In the genomic region with DNA sequence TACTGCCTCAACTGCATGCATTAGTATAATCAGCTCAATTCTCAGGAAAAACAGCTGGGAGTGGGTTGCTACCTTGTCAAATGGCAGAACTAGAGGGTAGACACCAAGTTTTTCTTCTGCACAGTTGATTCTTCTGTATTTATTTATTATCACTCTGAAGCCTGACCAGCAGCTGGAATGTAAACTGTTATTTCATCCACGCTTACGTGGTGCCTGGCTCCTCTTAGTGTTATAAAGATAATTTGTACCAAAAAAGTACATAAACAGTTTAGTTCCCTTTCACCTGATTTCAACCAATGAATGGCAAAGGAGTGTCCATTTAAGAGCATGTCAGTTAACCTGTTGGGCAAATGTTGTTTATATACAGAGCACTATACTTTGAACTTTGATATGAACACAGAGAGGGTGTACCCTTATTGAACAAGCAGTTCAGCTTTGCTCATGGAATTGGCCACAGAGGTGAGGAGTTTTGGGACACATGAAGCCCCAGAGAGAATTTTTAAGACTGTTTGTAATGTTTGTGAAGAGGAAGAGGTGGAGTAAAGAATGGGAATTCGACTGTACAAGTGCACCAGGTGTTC, we compare ENCODE assay signal across 1 cellular context.
TF ChIP-seq lines count a peak whose summit lies in the region.

No MANE protein-coding gene starts in this region.

TF ChIP-seq in HepG2, 621 proteins besides CTCF, POLR2A, EP300 and RAD21 (continues in another document):
- TF ChIP-seq ERF (CRISPR knock-in tag; IDR thresholded peaks at IDR 0.05) (0 out of 2 replicates have a peak, but pooled peaks have one; percentile 13), ZNF121 (CRISPR knock-in tag; IDR thresholded peaks at IDR 0.05) (no peak), NFE2L1 (CRISPR knock-in tag; IDR thresholded peaks at IDR 0.05; ENCODE audit: borderline replicate concordance) (no peak), ZNF607 (CRISPR knock-in tag; IDR thresholded peaks at IDR 0.05; ENCODE audit: borderline replicate concordance) (0 out of 2 replicates have a peak, but pooled peaks have one; percentile 19), ZFP36L1 (CRISPR knock-in tag; IDR thresholded peaks at IDR 0.05) (peak; percentile 77; the same call in 1 of the 2 replicates), CEBPG (CRISPR knock-in tag; IDR thresholded peaks at IDR 0.05) (peak; percentile 43; the same call in 1 of the 2 replicates), BCL6 (CRISPR knock-in tag; IDR thresholded peaks at IDR 0.05) (0 out of 2 replicates have a peak, but pooled peaks have one; percentile 47), HNF4A (CRISPR knock-in tag; IDR thresholded peaks at IDR 0.05) (peak; percentile 79), RXRB (CRISPR knock-in tag; IDR thresholded peaks at IDR 0.05; ENCODE audit: borderline replicate concordance) (peak; percentile 89), ZNF292 (CRISPR knock-in tag; IDR thresholded peaks at IDR 0.05; ENCODE audit: borderline replicate concordance, low read depth) (peak; percentile 78; the same call in 1 of the 2 replicates), TARDBP (CRISPR knock-in tag; IDR thresholded peaks at IDR 0.05) (peak; percentile 44; the same call in 1 of the 2 replicates), ZNF546 (CRISPR knock-in tag; conservative IDR thresholded peaks at IDR 0.05) (no peak), PHF21A (CRISPR knock-in tag; IDR thresholded peaks at IDR 0.05) (no peak), TRIM24 (CRISPR knock-in tag; IDR thresholded peaks at IDR 0.05) (peak; percentile 57; the same call in 1 of the 2 replicates), SALL2 (CRISPR knock-in tag; IDR thresholded peaks at IDR 0.05) (no peak), DPF2 (CRISPR knock-in tag; IDR thresholded peaks at IDR 0.05; ENCODE audit: borderline replicate concordance, low read depth) (0 out of 2 replicates have a peak, but pooled peaks have one; percentile 22), GATAD2A (CRISPR knock-in tag; IDR thresholded peaks at IDR 0.05) (peak; percentile 19; the same call in 1 of the 2 replicates), CEBPB (IDR thresholded peaks at IDR 0.05; ENCODE audit: borderline replicate concordance, low read depth, low read length) (0 out of 2 replicates have a peak, but pooled peaks have one; percentile 3), NCOR1 (IDR thresholded peaks at IDR 0.05; ENCODE audit: borderline replicate concordance, low read length) (peak; percentile 38; the same call in 1 of the 2 replicates), ZNF354B (CRISPR knock-in tag; IDR thresholded peaks at IDR 0.05) (0 out of 2 replicates have a peak, but pooled peaks have one; percentile 36), ZMYM3 (CRISPR knock-in tag; IDR thresholded peaks at IDR 0.05) (peak; percentile 84), PPARG (CRISPR knock-in tag; conservative IDR thresholded peaks at IDR 0.05) (peak; percentile 92), LCORL (IDR thresholded peaks at IDR 0.05) (no peak), LCORL (CRISPR knock-in tag; IDR thresholded peaks at IDR 0.05) (peak; percentile 71), ZNF337 (CRISPR knock-in tag; IDR thresholded peaks at IDR 0.05; ENCODE audit: borderline replicate concordance, low read depth) (no peak), DR1 (CRISPR knock-in tag; IDR thresholded peaks at IDR 0.05) (no peak), ARID5B (CRISPR knock-in tag; IDR thresholded peaks at IDR 0.05) (peak; percentile 62), TAF15 (IDR thresholded peaks at IDR 0.05; ENCODE audit: low read depth, low read length, poor library complexity, severe bottlenecking) (no peak), ZNF816 (CRISPR knock-in tag; IDR thresholded peaks at IDR 0.05; ENCODE audit: borderline replicate concordance) (peak; percentile 66; the same call in 1 of the 2 replicates), MIXL1 (CRISPR knock-in tag; IDR thresholded peaks at IDR 0.05) (peak; percentile 70; the same call in 1 of the 2 replicates), MIER2 (CRISPR knock-in tag; IDR thresholded peaks at IDR 0.05) (0 out of 2 replicates have a peak, but pooled peaks have one; percentile 13), FOXJ3 (CRISPR knock-in tag; IDR thresholded peaks at IDR 0.05; ENCODE audit: borderline replicate concordance) (peak; percentile 38; the same call in 1 of the 2 replicates), TEAD3 (CRISPR knock-in tag; optimal IDR thresholded peaks at IDR 0.05; ENCODE audit: borderline replicate concordance) (peak; percentile 56), FOXO1 (CRISPR knock-in tag; IDR thresholded peaks at IDR 0.05) (peak; percentile 77; the same call in 1 of the 2 replicates), ZNF563 (CRISPR knock-in tag; IDR thresholded peaks at IDR 0.05) (no peak), PITX1 (CRISPR knock-in tag; IDR thresholded peaks at IDR 0.05) (peak; percentile 66), RAD51 (IDR thresholded peaks at IDR 0.05; ENCODE audit: borderline replicate concordance) (no peak), HDAC1 (CRISPR knock-in tag; IDR thresholded peaks at IDR 0.05) (peak; percentile 75), FOXP1 (IDR thresholded peaks at IDR 0.05) (no peak), FOXP1 (CRISPR knock-in tag; IDR thresholded peaks at IDR 0.05) (peak; percentile 77; the same call in 1 of the 2 replicates), FOXA3 (CRISPR knock-in tag; IDR thresholded peaks at IDR 0.05) (peak; percentile 71), NFIC (IDR thresholded peaks at IDR 0.05; ENCODE audit: low read length) (peak; percentile 60; the same call in 1 of the 2 replicates), ZNF205 (CRISPR knock-in tag; IDR thresholded peaks at IDR 0.05) (no peak), CSRNP2 (CRISPR knock-in tag; conservative IDR thresholded peaks at IDR 0.05; ENCODE audit: low read depth) (no peak), KDM6A (CRISPR knock-in tag; IDR thresholded peaks at IDR 0.05; ENCODE audit: low read depth) (no peak), YEATS4 (CRISPR knock-in tag; IDR thresholded peaks at IDR 0.05; ENCODE audit: borderline replicate concordance) (peak; percentile 36; the same call in 1 of the 2 replicates)
- TF ChIP-seq, protein P1, sequence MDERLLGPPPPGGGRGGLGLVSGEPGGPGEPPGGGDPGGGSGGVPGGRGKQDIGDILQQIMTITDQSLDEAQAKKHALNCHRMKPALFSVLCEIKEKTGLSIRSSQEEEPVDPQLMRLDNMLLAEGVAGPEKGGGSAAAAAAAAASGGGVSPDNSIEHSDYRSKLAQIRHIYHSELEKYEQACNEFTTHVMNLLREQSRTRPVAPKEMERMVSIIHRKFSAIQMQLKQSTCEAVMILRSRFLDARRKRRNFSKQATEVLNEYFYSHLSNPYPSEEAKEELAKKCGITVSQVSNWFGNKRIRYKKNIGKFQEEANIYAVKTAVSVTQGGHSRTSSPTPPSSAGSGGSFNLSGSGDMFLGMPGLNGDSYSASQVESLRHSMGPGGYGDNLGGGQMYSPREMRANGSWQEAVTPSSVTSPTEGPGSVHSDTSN (CRISPR knock-in tag; IDR thresholded peaks at IDR 0.05) = peak; percentile 53; the same call in 1 of the 2 replicates
- TF ChIP-seq, protein P2, sequence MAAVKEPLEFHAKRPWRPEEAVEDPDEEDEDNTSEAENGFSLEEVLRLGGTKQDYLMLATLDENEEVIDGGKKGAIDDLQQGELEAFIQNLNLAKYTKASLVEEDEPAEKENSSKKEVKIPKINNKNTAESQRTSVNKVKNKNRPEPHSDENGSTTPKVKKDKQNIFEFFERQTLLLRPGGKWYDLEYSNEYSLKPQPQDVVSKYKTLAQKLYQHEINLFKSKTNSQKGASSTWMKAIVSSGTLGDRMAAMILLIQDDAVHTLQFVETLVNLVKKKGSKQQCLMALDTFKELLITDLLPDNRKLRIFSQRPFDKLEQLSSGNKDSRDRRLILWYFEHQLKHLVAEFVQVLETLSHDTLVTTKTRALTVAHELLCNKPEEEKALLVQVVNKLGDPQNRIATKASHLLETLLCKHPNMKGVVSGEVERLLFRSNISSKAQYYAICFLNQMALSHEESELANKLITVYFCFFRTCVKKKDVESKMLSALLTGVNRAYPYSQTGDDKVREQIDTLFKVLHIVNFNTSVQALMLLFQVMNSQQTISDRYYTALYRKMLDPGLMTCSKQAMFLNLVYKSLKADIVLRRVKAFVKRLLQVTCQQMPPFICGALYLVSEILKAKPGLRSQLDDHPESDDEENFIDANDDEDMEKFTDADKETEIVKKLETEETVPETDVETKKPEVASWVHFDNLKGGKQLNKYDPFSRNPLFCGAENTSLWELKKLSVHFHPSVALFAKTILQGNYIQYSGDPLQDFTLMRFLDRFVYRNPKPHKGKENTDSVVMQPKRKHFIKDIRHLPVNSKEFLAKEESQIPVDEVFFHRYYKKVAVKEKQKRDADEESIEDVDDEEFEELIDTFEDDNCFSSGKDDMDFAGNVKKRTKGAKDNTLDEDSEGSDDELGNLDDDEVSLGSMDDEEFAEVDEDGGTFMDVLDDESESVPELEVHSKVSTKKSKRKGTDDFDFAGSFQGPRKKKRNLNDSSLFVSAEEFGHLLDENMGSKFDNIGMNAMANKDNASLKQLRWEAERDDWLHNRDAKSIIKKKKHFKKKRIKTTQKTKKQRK (IDR thresholded peaks at IDR 0.05; ENCODE audit: low read length) = no peak
- TF ChIP-seq, protein P3, sequence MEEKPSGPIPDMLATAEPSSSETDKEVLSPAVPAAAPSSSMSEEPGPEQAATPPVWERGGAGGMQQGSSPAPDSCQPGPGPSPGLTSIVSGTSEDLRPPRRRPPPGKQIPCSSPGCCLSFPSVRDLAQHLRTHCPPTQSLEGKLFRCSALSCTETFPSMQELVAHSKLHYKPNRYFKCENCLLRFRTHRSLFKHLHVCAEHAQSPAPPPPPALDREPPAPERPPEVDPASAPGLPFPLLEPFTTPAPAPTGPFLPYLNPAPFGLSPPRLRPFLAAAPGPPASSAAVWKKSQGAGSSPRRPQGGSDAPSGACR (CRISPR knock-in tag; IDR thresholded peaks at IDR 0.05) = peak; percentile 24; the same call in 1 of the 2 replicates
- TF ChIP-seq, protein P4, sequence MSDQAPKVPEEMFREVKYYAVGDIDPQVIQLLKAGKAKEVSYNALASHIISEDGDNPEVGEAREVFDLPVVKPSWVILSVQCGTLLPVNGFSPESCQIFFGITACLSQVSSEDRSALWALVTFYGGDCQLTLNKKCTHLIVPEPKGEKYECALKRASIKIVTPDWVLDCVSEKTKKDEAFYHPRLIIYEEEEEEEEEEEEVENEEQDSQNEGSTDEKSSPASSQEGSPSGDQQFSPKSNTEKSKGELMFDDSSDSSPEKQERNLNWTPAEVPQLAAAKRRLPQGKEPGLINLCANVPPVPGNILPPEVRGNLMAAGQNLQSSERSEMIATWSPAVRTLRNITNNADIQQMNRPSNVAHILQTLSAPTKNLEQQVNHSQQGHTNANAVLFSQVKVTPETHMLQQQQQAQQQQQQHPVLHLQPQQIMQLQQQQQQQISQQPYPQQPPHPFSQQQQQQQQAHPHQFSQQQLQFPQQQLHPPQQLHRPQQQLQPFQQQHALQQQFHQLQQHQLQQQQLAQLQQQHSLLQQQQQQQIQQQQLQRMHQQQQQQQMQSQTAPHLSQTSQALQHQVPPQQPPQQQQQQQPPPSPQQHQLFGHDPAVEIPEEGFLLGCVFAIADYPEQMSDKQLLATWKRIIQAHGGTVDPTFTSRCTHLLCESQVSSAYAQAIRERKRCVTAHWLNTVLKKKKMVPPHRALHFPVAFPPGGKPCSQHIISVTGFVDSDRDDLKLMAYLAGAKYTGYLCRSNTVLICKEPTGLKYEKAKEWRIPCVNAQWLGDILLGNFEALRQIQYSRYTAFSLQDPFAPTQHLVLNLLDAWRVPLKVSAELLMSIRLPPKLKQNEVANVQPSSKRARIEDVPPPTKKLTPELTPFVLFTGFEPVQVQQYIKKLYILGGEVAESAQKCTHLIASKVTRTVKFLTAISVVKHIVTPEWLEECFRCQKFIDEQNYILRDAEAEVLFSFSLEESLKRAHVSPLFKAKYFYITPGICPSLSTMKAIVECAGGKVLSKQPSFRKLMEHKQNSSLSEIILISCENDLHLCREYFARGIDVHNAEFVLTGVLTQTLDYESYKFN (CRISPR knock-in tag; conservative IDR thresholded peaks at IDR 0.05) = peak; percentile 89
- TF ChIP-seq, protein P5, sequence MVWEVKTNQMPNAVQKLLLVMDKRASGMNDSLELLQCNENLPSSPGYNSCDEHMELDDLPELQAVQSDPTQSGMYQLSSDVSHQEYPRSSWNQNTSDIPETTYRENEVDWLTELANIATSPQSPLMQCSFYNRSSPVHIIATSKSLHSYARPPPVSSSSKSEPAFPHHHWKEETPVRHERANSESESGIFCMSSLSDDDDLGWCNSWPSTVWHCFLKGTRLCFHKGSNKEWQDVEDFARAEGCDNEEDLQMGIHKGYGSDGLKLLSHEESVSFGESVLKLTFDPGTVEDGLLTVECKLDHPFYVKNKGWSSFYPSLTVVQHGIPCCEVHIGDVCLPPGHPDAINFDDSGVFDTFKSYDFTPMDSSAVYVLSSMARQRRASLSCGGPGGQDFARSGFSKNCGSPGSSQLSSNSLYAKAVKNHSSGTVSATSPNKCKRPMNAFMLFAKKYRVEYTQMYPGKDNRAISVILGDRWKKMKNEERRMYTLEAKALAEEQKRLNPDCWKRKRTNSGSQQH (CRISPR knock-in tag; IDR thresholded peaks at IDR 0.05; ENCODE audit: low read depth) = peak; percentile 47; the same call in 1 of the 2 replicates
